Comparison of ENCODE assay signal across 13 cellular contexts in genomic region chr1:38571726-38572125, GRCh38.
"Had no signal": no experiment of that assay in that cellular context is flagged by ENCODE, and none has a peak within 500 bp of the region (broad histone marks: within the 10 kb centered on the region; RNA-seq: fewer than 3 reads in every experiment).

No MANE protein-coding gene starts in this region.

- H3K9me3 ChIP-seq: lower lobe of right lung, mucosa of descending colon, thoracic aorta had no signal

- DNase-seq: activated CD4-positive, alpha-beta T cell treated with anti-CD3 and anti-CD28 coated beads for 36 hours; activated CD8-positive, alpha-beta T cell treated with anti-CD3 and anti-CD28 coated beads for 36 hours; activated naive CD4-positive, alpha-beta T cell treated with anti-CD3 and anti-CD28 coated beads, Interleukin-2, amount 10 ng/mL, durations not matched to agents 7 days and 5 days; effector CD8-positive, alpha-beta T cell; lower lobe of right lung; mucosa of descending colon; naive thymus-derived CD8-positive, alpha-beta T cell; stimulated activated CD4-positive, alpha-beta T cell treated with anti-CD3 and anti-CD28 coated beads, Interleukin-2, amount 100 ng/mL, for 48 hours; stimulated activated naive CD8-positive, alpha-beta T cell treated with anti-CD3 and anti-CD28 coated beads, Interleukin-15, Interleukin-2, amounts not matched to agents 100 U/mL and 50 U/mL, for 24 hours; T1000 had no signal

- H3K4me3 ChIP-seq: coronary artery, lower lobe of right lung, mucosa of descending colon, thoracic aorta had no signal

- H3K36me3 Mint-ChIP-seq: activated naive CD4-positive, alpha-beta T cell treated with anti-CD3 and anti-CD28 coated beads, Interleukin-2, amount 10 ng/mL, durations not matched to agents 7 days and 5 days; naive thymus-derived CD8-positive, alpha-beta T cell had no signal

- H3K27ac Mint-ChIP-seq: activated CD4-positive, alpha-beta T cell treated with anti-CD3 and anti-CD28 coated beads for 36 hours; activated CD8-positive, alpha-beta T cell treated with anti-CD3 and anti-CD28 coated beads for 36 hours; activated naive CD4-positive, alpha-beta T cell treated with anti-CD3 and anti-CD28 coated beads, Interleukin-2, amount 10 ng/mL, durations not matched to agents 7 days and 5 days; activated T-helper 2 cell treated with anti-CD3 and anti-CD28 coated beads, Interferon-gamma antibody, Interleukin-2, Interleukin-4, amounts not matched to agents 10 μg/mL and 5 μg/mL and 100 μg/mL, durations not matched to agents 14 hours and 24 hours and 36 hours had no signal

- H3K27ac ChIP-seq: coronary artery, lower lobe of right lung, thoracic aorta had no signal

- H3K4me3 Mint-ChIP-seq: activated CD4-positive, alpha-beta T cell treated with anti-CD3 and anti-CD28 coated beads for 36 hours; activated CD8-positive, alpha-beta T cell treated with anti-CD3 and anti-CD28 coated beads for 36 hours; activated naive CD4-positive, alpha-beta T cell treated with anti-CD3 and anti-CD28 coated beads, Interleukin-2, amount 10 ng/mL, durations not matched to agents 7 days and 5 days; naive thymus-derived CD8-positive, alpha-beta T cell had no signal

- ATAC-seq: activated CD4-positive, alpha-beta T cell treated with anti-CD3 and anti-CD28 coated beads for 36 hours; activated CD8-positive, alpha-beta T cell treated with anti-CD3 and anti-CD28 coated beads for 36 hours; mucosa of descending colon; naive thymus-derived CD8-positive, alpha-beta T cell; stimulated activated naive CD8-positive, alpha-beta T cell treated with anti-CD3 and anti-CD28 coated beads, Interleukin-15, Interleukin-2, amounts not matched to agents 100 U/mL and 50 U/mL, for 24 hours had no signal

- H3K9me3 Mint-ChIP-seq: activated CD8-positive, alpha-beta T cell treated with anti-CD3 and anti-CD28 coated beads for 36 hours; activated naive CD4-positive, alpha-beta T cell treated with anti-CD3 and anti-CD28 coated beads, Interleukin-2, amount 10 ng/mL, durations not matched to agents 7 days and 5 days; activated T-helper 2 cell treated with anti-CD3 and anti-CD28 coated beads, Interferon-gamma antibody, Interleukin-2, Interleukin-4, amounts not matched to agents 10 μg/mL and 5 μg/mL and 100 μg/mL, durations not matched to agents 14 hours and 24 hours and 36 hours; naive thymus-derived CD8-positive, alpha-beta T cell had no signal

- H3K36me3 ChIP-seq: lower lobe of right lung, thoracic aorta had no signal
